20 cellular contexts compared by ENCODE assay signal in genomic region chr9:80485420-80485819, GRCh38.
"Had no signal": no experiment of that assay in that cellular context is flagged by ENCODE, and none has a peak within 500 bp of the region (broad histone marks: within the 10 kb centered on the region; RNA-seq: fewer than 3 reads in every experiment).

No MANE protein-coding gene starts in this region.

- ATAC-seq: activated T-helper 17 cell treated with anti-CD3 and anti-CD28 coated beads, Interleukin-2, amount 50 U/mL, for 72 hours; left lobe of liver; natural killer cell; stimulated activated naive CD8-positive, alpha-beta T cell treated with anti-CD3 and anti-CD28 coated beads, Interleukin-15, amount 100 ng/mL, for 72 hours had no signal

- H3K36me3 ChIP-seq: adrenal gland, colonic mucosa, prostate gland, right atrium auricular region, tibial artery had no signal

- H3K9me3 ChIP-seq: adrenal gland, colonic mucosa, prostate gland had no signal

- H3K27me3 ChIP-seq: adrenal gland, colonic mucosa, dorsolateral prefrontal cortex, right atrium auricular region, tibial artery had no signal

- H3K4me3 ChIP-seq: adrenal gland, colonic mucosa, dorsolateral prefrontal cortex, prostate gland, right atrium auricular region, tibial artery had no signal

- H3K27ac ChIP-seq: adrenal gland, colonic mucosa, dorsolateral prefrontal cortex, epithelial cell of prostate, prostate gland, right atrium auricular region, tibial artery had no signal

- DNase-seq: activated CD4-positive, alpha-beta T cell treated with anti-CD3 and anti-CD28 coated beads for 1 hour; activated CD4-positive, alpha-beta T cell treated with anti-CD3 and anti-CD28 coated beads, Interleukin-2, amount 50 U/mL, for 4 hours; activated CD8-positive, alpha-beta memory T cell treated with anti-CD3 and anti-CD28 coated beads for 24 hours; activated CD8-positive, alpha-beta memory T cell treated with anti-CD3 and anti-CD28 coated beads, Interleukin-2, amount 50 U/mL, for 4 hours; activated T-cell treated with anti-CD3 and anti-CD28 coated beads, Interleukin-2, amount 50 U/mL, for 24 hours; adrenal gland; colonic mucosa; dorsolateral prefrontal cortex; endodermal cell; midbrain; natural killer cell; stimulated activated CD4-positive, alpha-beta T cell treated with anti-CD3 and anti-CD28 coated beads, Interleukin-1b, Interleukin-23, amount 100 ng/mL, for 48 hours; stimulated activated naive CD8-positive, alpha-beta T cell treated with anti-CD3 and anti-CD28 coated beads, Interleukin-15, amount 100 ng/mL, for 72 hours; T-helper 9 cell; tibial artery had no signal

- H3K4me1 ChIP-seq: adrenal gland, colonic mucosa, prostate gland, right atrium auricular region, tibial artery had no signal
